In the genomic region with DNA sequence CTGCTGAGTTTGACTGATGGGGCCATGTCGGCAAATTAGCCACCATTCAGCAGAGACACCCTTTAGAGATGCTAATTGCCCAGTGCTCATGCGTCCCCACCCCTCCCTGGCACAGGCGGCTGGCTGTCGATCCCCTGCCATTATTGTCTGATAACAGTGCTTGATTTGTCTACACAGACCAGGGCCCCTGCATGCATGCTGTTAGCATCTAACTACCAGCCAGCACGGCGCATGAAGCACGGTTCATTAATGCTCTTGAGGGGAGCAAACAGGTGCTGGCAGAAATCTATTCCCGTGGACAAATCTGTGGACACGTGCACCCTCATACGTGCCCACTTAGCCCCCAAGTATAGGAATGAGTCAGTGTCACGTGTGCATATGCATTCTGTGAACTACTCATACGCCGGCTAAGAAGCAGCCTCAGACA, we compare ENCODE assay signal across 16 cellular contexts. TPM values are rescaled to one million over a fixed set of nuclear protein-coding genes. Genes with fewer than 3 reads are reported as not detected.
DNase-seq lines count a peak whose midpoint lies in the region; ATAC-seq and TF ChIP-seq lines count a peak whose summit lies in the region.
"Had no signal": no experiment of that assay in that cellular context is flagged by ENCODE, and none has a peak within 500 bp of the region (broad histone marks: within the 10 kb centered on the region; RNA-seq: fewer than 3 reads in every experiment).

No MANE protein-coding gene starts in this region.

- H3T11ph ChIP-seq in H9 (ENCODE audit: low read length), result no peak overlapping the region

- DNase-seq in H9, result peak; percentile 46
- DNase-seq in NCI-H2107 (lab: John Stamatoyannopoulos, UW), result peak; percentile 64
- peak in 39 of 58 donors; percentile 8 to 63 (median 31) for DNase-seq in anterior cingulate cortex (lab: John Stamatoyannopoulos, UW)
- peak; percentile 12 for DNase-seq in pons (ENCODE audit: low spot score)
- DNase-seq in testis, result no peak
- DNase-seq in activated T-helper 1 cell treated with anti-CD3 and anti-CD28 coated beads, Interleukin-12 subunit alpha, Interleukin-12 subunit beta, Interleukin-2, Interleukin-4 antibody, amounts not matched to agents 30 ng/mL and 10 ng/mL and 1 ng/mL, durations not matched to agents 14 hours and 24 hours and 36 hours (ENCODE audit: low spot score), result no peak
- no peak for DNase-seq in ecto neural progenitor cell (ENCODE audit: low spot score)
- no peak for DNase-seq in activated CD8-positive, alpha-beta T cell treated with anti-CD3 and anti-CD28 coated beads, Interleukin-2, amount 10 ng/mL, durations not matched to agents 7 days and 5 days
- DNase-seq: activated naive CD4-positive, alpha-beta T cell treated with anti-CD3 and anti-CD28 coated beads, Interleukin-2, amount 50 U/mL, for 16 hours; DMS53; kidney glomerular epithelial cell; stimulated activated CD4-positive, alpha-beta T cell treated with anti-CD3 and anti-CD28 coated beads, Interleukin-4, amount 100 ng/mL, for 1 hour had no signal

- H3K4me2 ChIP-seq in H9 (ENCODE audit: insufficient read depth, insufficient read length, low read length), result no peak overlapping the region
- H3K4me2 ChIP-seq: BLaER1 treated with 17β-estradiol and CSF1 and Interleukin-3, amounts not matched to agents 10 nM and 100 nM had no signal

- H4K5ac ChIP-seq in H9 (ENCODE audit: insufficient read length, low read depth, low read length), result no peak overlapping the region

- CTCF ChIA-PET in activated CD8-positive, alpha-beta T cell treated with anti-CD3 and anti-CD28 coated beads, Interleukin-2, amount 10 ng/mL, durations not matched to agents 7 days and 5 days (lab: Charles Lee), result no interaction called here

- no peak overlapping the region for H3K56ac ChIP-seq in H9 (ENCODE audit: insufficient read length, low read depth, low read length)

- TF ChIP-seq CTCF in H9 (conservative IDR thresholded peaks at IDR 0.05) (no peak), testis (IDR thresholded peaks at IDR 0.05) (no peak)

- no peaks in the 10 kb centered on the region for H3K23me2 ChIP-seq in H9 (ENCODE audit: insufficient read length, low read depth, low read length, poor library complexity, severe bottlenecking)

- peaks cover 30 to 48% of the 10 kb centered on the region in 2 experiments for H3K4me1 Mint-ChIP-seq in H9
- no peaks in the 10 kb centered on the region for H3K4me1 Mint-ChIP-seq in activated T-helper 1 cell treated with anti-CD3 and anti-CD28 coated beads, Interleukin-12 subunit alpha, Interleukin-12 subunit beta, Interleukin-2, Interleukin-4 antibody, amounts not matched to agents 30 ng/mL and 10 ng/mL and 1 ng/mL, durations not matched to agents 14 hours and 24 hours and 36 hours (ENCODE audit: low read depth)
- no peaks in the 10 kb centered on the region for H3K4me1 Mint-ChIP-seq in activated CD8-positive, alpha-beta T cell treated with anti-CD3 and anti-CD28 coated beads, Interleukin-2, amount 10 ng/mL, durations not matched to agents 7 days and 5 days (ENCODE audit: low read depth)

- no peak overlapping the region for H4K91ac ChIP-seq in H9 (ENCODE audit: insufficient read length, low read depth, low read length)

- H3K4ac ChIP-seq in H9 (ENCODE audit: low read depth, low read length), result no peak overlapping the region

- no peak overlapping the region for H4K8ac ChIP-seq in H9 (replicated peaks; ENCODE audit: insufficient read length, low read depth, low read length)

- H3K14ac ChIP-seq in H9 (ENCODE audit: insufficient read depth, low read length), result no peak overlapping the region

- H2AK5ac ChIP-seq in H9 (ENCODE audit: insufficient read length, low read length), result no peak overlapping the region

- no peak overlapping the region for H3K18ac ChIP-seq in H9 (ENCODE audit: insufficient read length, low read depth, low read length)

- H3K27me3 ChIP-seq in H9 (ENCODE audit: insufficient read depth, low read length) (no peaks in the 10 kb centered on the region), testis (no peaks in the 10 kb centered on the region)
- H3K27me3 ChIP-seq: BLaER1 treated with 17β-estradiol and CSF1 and Interleukin-3, amounts not matched to agents 10 nM and 100 nM; vagina had no signal

- peaks cover 6% of the 10 kb centered on the region; the same call in 1 of the 2 replicates for H3K4me1 ChIP-seq in H9 (ENCODE audit: insufficient read depth, low read length)
- peaks cover 25% of the 10 kb centered on the region for H3K4me1 ChIP-seq in testis

- H3K23ac ChIP-seq in H9 (ENCODE audit: insufficient read length, low read depth, low read length), result no peak overlapping the region

- H3K4me3 ChIP-seq in testis, result no peak overlapping the region
- H3K4me3 ChIP-seq: BLaER1 treated with 17β-estradiol and CSF1 and Interleukin-3, amounts not matched to agents 10 nM and 100 nM; vagina had no signal

- no peaks in the 10 kb centered on the region for H3K79me2 ChIP-seq in H9 (ENCODE audit: insufficient read depth, low read length)

- intact Hi-C loops in testis (cut with DNase I; ENCODE audit: low total_unique reads), result no loop called here
- intact Hi-C loops in activated T-helper 1 cell treated with anti-CD3 and anti-CD28 coated beads, Interleukin-12 subunit alpha, Interleukin-12 subunit beta, Interleukin-2, Interleukin-4 antibody, amounts not matched to agents 30 ng/mL and 10 ng/mL and 1 ng/mL, durations not matched to agents 14 hours and 24 hours and 36 hours (cut with micrococcal nuclease), result no loop called here

- H3K9me3 Mint-ChIP-seq in H9, result no peaks in the 10 kb centered on the region
- H3K9me3 Mint-ChIP-seq in activated T-helper 1 cell treated with anti-CD3 and anti-CD28 coated beads, Interleukin-12 subunit alpha, Interleukin-12 subunit beta, Interleukin-2, Interleukin-4 antibody, amounts not matched to agents 30 ng/mL and 10 ng/mL and 1 ng/mL, durations not matched to agents 14 hours and 24 hours and 36 hours, result no peaks in the 10 kb centered on the region
- H3K9me3 Mint-ChIP-seq in activated CD8-positive, alpha-beta T cell treated with anti-CD3 and anti-CD28 coated beads, Interleukin-2, amount 10 ng/mL, durations not matched to agents 7 days and 5 days (ENCODE audit: insufficient read depth), result no peaks in the 10 kb centered on the region

- TF ChIP-seq POLR2A in testis (IDR thresholded peaks at IDR 0.05), result no peak

- 0 out of 7 replicates have a peak, but pooled peaks cover 0 to 5% (median 0%) of the 10 kb centered on the region in 3 experiments for H3K36me3 Mint-ChIP-seq in H9 (ENCODE audit: insufficient read depth in 1 of 3, low read depth in 3 of 3)
- H3K36me3 Mint-ChIP-seq in activated T-helper 1 cell treated with anti-CD3 and anti-CD28 coated beads, Interleukin-12 subunit alpha, Interleukin-12 subunit beta, Interleukin-2, Interleukin-4 antibody, amounts not matched to agents 30 ng/mL and 10 ng/mL and 1 ng/mL, durations not matched to agents 14 hours and 24 hours and 36 hours (ENCODE audit: low read depth), result no peaks in the 10 kb centered on the region
- H3K36me3 Mint-ChIP-seq in activated CD8-positive, alpha-beta T cell treated with anti-CD3 and anti-CD28 coated beads, Interleukin-2, amount 10 ng/mL, durations not matched to agents 7 days and 5 days (ENCODE audit: low read depth), result no peaks in the 10 kb centered on the region

- ATAC-seq in activated CD8-positive, alpha-beta T cell treated with anti-CD3 and anti-CD28 coated beads, Interleukin-2, amount 10 ng/mL, durations not matched to agents 7 days and 5 days, result no peak

- WGBS in H9 (ENCODE audit: extremely low coverage, insufficient read length, low lambda C conversion rate), result no CpG with 5 or more reads among the region's 13 CpGs
- 66 to 68% methylated on average over 10 to 13 of the region's 13 CpGs for WGBS in testis, 2 donors

- no peak overlapping the region for H3K9ac ChIP-seq in H9 (ENCODE audit: extremely low read depth, insufficient read length, low read length)
- H3K9ac ChIP-seq: BLaER1 treated with 17β-estradiol and CSF1 and Interleukin-3, amounts not matched to agents 10 nM and 100 nM had no signal

- H3K9me3 ChIP-seq in H9 (ENCODE audit: control insufficient read depth, low read depth, low read length) (no peaks in the 10 kb centered on the region), testis (no peaks in the 10 kb centered on the region)
- H3K9me3 ChIP-seq: BLaER1 treated with 17β-estradiol and CSF1 and Interleukin-3, amounts not matched to agents 10 nM and 100 nM; vagina had no signal

- no peaks in the 10 kb centered on the region for H3K36me3 ChIP-seq in testis (ENCODE audit: low read depth, missing control alignments)
- H3K36me3 ChIP-seq: BLaER1 treated with 17β-estradiol and CSF1 and Interleukin-3, amounts not matched to agents 10 nM and 100 nM; vagina had no signal

- H3K27me3 Mint-ChIP-seq in H9 (ENCODE audit: low read depth), result peaks cover 1% of the 10 kb centered on the region
- H3K27me3 Mint-ChIP-seq in activated T-helper 1 cell treated with anti-CD3 and anti-CD28 coated beads, Interleukin-12 subunit alpha, Interleukin-12 subunit beta, Interleukin-2, Interleukin-4 antibody, amounts not matched to agents 30 ng/mL and 10 ng/mL and 1 ng/mL, durations not matched to agents 14 hours and 24 hours and 36 hours (ENCODE audit: insufficient read depth), result peaks cover 17% of the 10 kb centered on the region
- peaks cover 18% of the 10 kb centered on the region for H3K27me3 Mint-ChIP-seq in activated CD8-positive, alpha-beta T cell treated with anti-CD3 and anti-CD28 coated beads, Interleukin-2, amount 10 ng/mL, durations not matched to agents 7 days and 5 days (ENCODE audit: low read depth)

- no peaks in the 10 kb centered on the region for H3K79me1 ChIP-seq in H9 (ENCODE audit: insufficient read depth, low read depth, low read length, poor library complexity, severe bottlenecking)

- H2BK20ac ChIP-seq in H9 (ENCODE audit: low read depth, low read length, poor library complexity, severe bottlenecking), result no peak overlapping the region

- H2AFZ ChIP-seq in H9 (ENCODE audit: low read length), result no peak overlapping the region

- no peak overlapping the region for H2BK12ac ChIP-seq in H9 (ENCODE audit: insufficient read length, low read depth, low read length)

- H4K20me1 ChIP-seq in H9 (ENCODE audit: control insufficient read depth, insufficient read depth, insufficient read length), result no peaks in the 10 kb centered on the region
- H4K20me1 ChIP-seq: BLaER1 treated with 17β-estradiol and CSF1 and Interleukin-3, amounts not matched to agents 10 nM and 100 nM had no signal

- POLR2A ChIA-PET in activated CD8-positive, alpha-beta T cell treated with anti-CD3 and anti-CD28 coated beads, Interleukin-2, amount 10 ng/mL, durations not matched to agents 7 days and 5 days (lab: Charles Lee), result no interaction called here

- no peak overlapping the region for H3K27ac Mint-ChIP-seq in H9
- no peak overlapping the region for H3K27ac Mint-ChIP-seq in activated T-helper 1 cell treated with anti-CD3 and anti-CD28 coated beads, Interleukin-12 subunit alpha, Interleukin-12 subunit beta, Interleukin-2, Interleukin-4 antibody, amounts not matched to agents 30 ng/mL and 10 ng/mL and 1 ng/mL, durations not matched to agents 14 hours and 24 hours and 36 hours
- H3K27ac Mint-ChIP-seq in activated CD8-positive, alpha-beta T cell treated with anti-CD3 and anti-CD28 coated beads, Interleukin-2, amount 10 ng/mL, durations not matched to agents 7 days and 5 days, result no peak overlapping the region

- no peak overlapping the region for H2BK15ac ChIP-seq in H9 (ENCODE audit: low read depth, low read length)

- H3K27ac ChIP-seq in H9 (ENCODE audit: insufficient read length, low read depth, low read length) (no peak overlapping the region), testis (no peak overlapping the region)
- H3K27ac ChIP-seq: BLaER1 treated with 17β-estradiol and CSF1 and Interleukin-3, amounts not matched to agents 10 nM and 100 nM; vagina had no signal

- H3K4me3 Mint-ChIP-seq in H9, result no peak overlapping the region
- no peak overlapping the region for H3K4me3 Mint-ChIP-seq in activated T-helper 1 cell treated with anti-CD3 and anti-CD28 coated beads, Interleukin-12 subunit alpha, Interleukin-12 subunit beta, Interleukin-2, Interleukin-4 antibody, amounts not matched to agents 30 ng/mL and 10 ng/mL and 1 ng/mL, durations not matched to agents 14 hours and 24 hours and 36 hours
- no peak overlapping the region for H3K4me3 Mint-ChIP-seq in activated CD8-positive, alpha-beta T cell treated with anti-CD3 and anti-CD28 coated beads, Interleukin-2, amount 10 ng/mL, durations not matched to agents 7 days and 5 days

- no peak overlapping the region for H2BK5ac ChIP-seq in H9 (ENCODE audit: insufficient read length, low read length)

- H2BK120ac ChIP-seq in H9 (ENCODE audit: low read depth, low read length, poor library complexity, severe bottlenecking), result no peak overlapping the region

RNA-seq across cellular contexts. Expression of gene KCNB1, which starts 32.2 kb away (rescaled TPM):
- 0.42 and 0.68 TPM in 2 replicates for total RNA-seq in H9 (2021)
- 1 to 10 TPM; 2.3 to 4.6 TPM for total RNA-seq in testis
- 1.5 TPM for polyA plus RNA-seq in testis (ENCODE audit: insufficient read depth, low read depth, low replicate concordance)
- total RNA-seq in activated T-helper 1 cell treated with anti-CD3 and anti-CD28 coated beads, Interleukin-12 subunit alpha, Interleukin-12 subunit beta, Interleukin-2, Interleukin-4 antibody, amounts not matched to agents 30 ng/mL and 10 ng/mL and 1 ng/mL, durations not matched to agents 14 hours and 24 hours and 36 hours, result 0.08 and 0.20 TPM in 2 replicates
- not detected for total RNA-seq in activated CD8-positive, alpha-beta T cell treated with anti-CD3 and anti-CD28 coated beads, Interleukin-2, amount 10 ng/mL, durations not matched to agents 7 days and 5 days
- total RNA-seq: endothelial cell of umbilical vein, glomerular endothelial cell had no signal
- polyA plus RNA-seq: endothelial cell of umbilical vein had no signal

Comparison
In these comparisons a context has a peak if more than half of its experiments do, and no peak if none do; other contexts are left out.
1. DNase-seq: peak in H9 (single experiment), NCI-H2107 (single experiment), anterior cingulate cortex (39 of 58) and pons (single experiment); none in testis (single experiment), activated T-helper 1 cell treated with anti-CD3 and anti-CD28 coated beads, Interleukin-12 subunit alpha, Interleukin-12 subunit beta, Interleukin-2, Interleukin-4 antibody, amounts not matched to agents 30 ng/mL and 10 ng/mL and 1 ng/mL, durations not matched to agents 14 hours and 24 hours and 36 hours (single experiment), ecto neural progenitor cell (single experiment) and activated CD8-positive, alpha-beta T cell treated with anti-CD3 and anti-CD28 coated beads, Interleukin-2, amount 10 ng/mL, durations not matched to agents 7 days and 5 days (single experiment).